Comparison of ENCODE assay signal across 11 cellular contexts in the genomic region with DNA sequence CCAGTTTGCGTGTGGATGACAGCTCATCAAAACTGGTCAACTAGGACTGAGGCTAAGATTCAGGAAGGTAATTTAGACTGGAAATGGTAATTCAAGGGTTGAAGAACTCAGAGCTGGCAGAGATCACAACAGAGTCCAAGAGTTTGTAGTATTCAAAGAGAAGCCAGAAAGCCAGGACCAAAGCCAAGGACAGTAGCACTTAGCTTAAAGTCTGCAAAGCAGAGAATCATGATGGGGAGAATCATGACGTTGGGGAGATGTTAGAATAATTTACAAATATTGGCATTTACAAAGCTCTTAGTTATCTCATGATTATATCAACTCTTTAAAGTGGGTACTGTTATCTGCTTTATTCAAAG. TPM values are rescaled to one million over a fixed set of nuclear protein-coding genes. Genes with fewer than 3 reads are reported as not detected.
DNase-seq lines count a peak whose midpoint lies in the region; ATAC-seq and TF ChIP-seq lines count a peak whose summit lies in the region.
"Had no signal": no experiment of that assay in that cellular context is flagged by ENCODE, and none has a peak within 500 bp of the region (broad histone marks: within the 10 kb centered on the region; RNA-seq: fewer than 3 reads in every experiment).

No MANE protein-coding gene starts in this region.

- H2AFZ ChIP-seq in hepatocyte: no peak overlapping the region

- no peaks in the 10 kb centered on the region for H3K36me3 ChIP-seq in hepatocyte (replicated peaks; ENCODE audit: insufficient read depth, low read depth)

- no peaks in the 10 kb centered on the region for H3K4me1 ChIP-seq in hepatocyte (ENCODE audit: insufficient read depth)

- no peaks in the 10 kb centered on the region for H3K27me3 ChIP-seq in hepatocyte

- no peaks in the 10 kb centered on the region for H3K9me3 ChIP-seq in hepatocyte (ENCODE audit: low read depth)

- no peaks in the 10 kb centered on the region for H3K9me2 ChIP-seq in hepatocyte (replicated peaks; ENCODE audit: insufficient read depth)

- peaks cover 71% of the 10 kb centered on the region for H3K79me2 ChIP-seq in hepatocyte

- H4K20me1 ChIP-seq in hepatocyte (ENCODE audit: insufficient read depth, poor library complexity, severe bottlenecking): peaks cover 64% of the 10 kb centered on the region

- DNase-seq in GM03348 (ENCODE audit: low spot score): peak; percentile 29
- no peak for DNase-seq in left lobe of liver (ENCODE audit: low spot score)
- DNase-seq in DMS114 treated with DMSO at 0.1 percent for 48 hours (lab: John Stamatoyannopoulos, UW; ENCODE audit: unreplicated experiment): no peak
- no peak for DNase-seq in SW480 (ENCODE audit: low spot score)
- DNase-seq in NCI-H1092 treated with DMSO at 0.1 percent for 48 hours (lab: John Stamatoyannopoulos, UW): no peak
- DNase-seq in hepatocyte (ENCODE audit: low spot score): no peak
- DNase-seq: DND-41, H7 had no signal

- no peak for TF ChIP-seq CTCF in hepatocyte (IDR thresholded peaks at IDR 0.05; ENCODE audit: poor library complexity)

- peak; percentile 33 for ATAC-seq in GM21723 (IDR thresholded peaks at IDR 0.05; ENCODE audit: unreplicated experiment)
- no peak for ATAC-seq in SK-N-SH treated with all-trans-retinoic acid at 6 μM for 48 hours
- ATAC-seq in left lobe of liver: peak; percentile 67
- ATAC-seq: K562 had no signal

- WGBS in hepatocyte (ENCODE audit: low lambda C conversion rate, missing lambda C conversion rate): 77% methylated on average over 2 of the region's 2 CpGs

- no peak overlapping the region for H3K4me3 ChIP-seq in hepatocyte
- H3K4me3 ChIP-seq: K562 had no signal

- H3K27ac ChIP-seq in hepatocyte: no peak overlapping the region

- no peak overlapping the region for H3K4me2 ChIP-seq in hepatocyte

TF ChIP-seq in SK-N-SH treated with all-trans-retinoic acid at 6 μM for 48 hours, 23 proteins besides CTCF, POLR2A, EP300 and RAD21:
- no peak for TF ChIP-seq RARB (CRISPR knock-in tag; IDR thresholded peaks at IDR 0.05)
- TF ChIP-seq, protein P1, sequence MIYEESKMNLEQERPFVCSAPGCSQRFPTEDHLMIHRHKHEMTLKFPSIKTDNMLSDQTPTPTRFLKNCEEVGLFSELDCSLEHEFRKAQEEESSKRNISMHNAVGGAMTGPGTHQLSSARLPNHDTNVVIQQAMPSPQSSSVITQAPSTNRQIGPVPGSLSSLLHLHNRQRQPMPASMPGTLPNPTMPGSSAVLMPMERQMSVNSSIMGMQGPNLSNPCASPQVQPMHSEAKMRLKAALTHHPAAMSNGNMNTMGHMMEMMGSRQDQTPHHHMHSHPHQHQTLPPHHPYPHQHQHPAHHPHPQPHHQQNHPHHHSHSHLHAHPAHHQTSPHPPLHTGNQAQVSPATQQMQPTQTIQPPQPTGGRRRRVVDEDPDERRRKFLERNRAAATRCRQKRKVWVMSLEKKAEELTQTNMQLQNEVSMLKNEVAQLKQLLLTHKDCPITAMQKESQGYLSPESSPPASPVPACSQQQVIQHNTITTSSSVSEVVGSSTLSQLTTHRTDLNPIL (CRISPR knock-in tag; IDR thresholded peaks at IDR 0.05; ENCODE audit: low read depth): no peak
- peak; percentile 87 for TF ChIP-seq ZFP30 (CRISPR knock-in tag; IDR thresholded peaks at IDR 0.05)
- TF ChIP-seq SNAI2 (CRISPR knock-in tag; IDR thresholded peaks at IDR 0.05): no peak
- TF ChIP-seq ESRRG (CRISPR knock-in tag; IDR thresholded peaks at IDR 0.05): no peak
- no peak for TF ChIP-seq ZFP3 (CRISPR knock-in tag; IDR thresholded peaks at IDR 0.05)
- TF ChIP-seq ISL1 (CRISPR knock-in tag; IDR thresholded peaks at IDR 0.05): peak; percentile 70; the same call in 1 of the 2 replicates
- TF ChIP-seq, protein P2, sequence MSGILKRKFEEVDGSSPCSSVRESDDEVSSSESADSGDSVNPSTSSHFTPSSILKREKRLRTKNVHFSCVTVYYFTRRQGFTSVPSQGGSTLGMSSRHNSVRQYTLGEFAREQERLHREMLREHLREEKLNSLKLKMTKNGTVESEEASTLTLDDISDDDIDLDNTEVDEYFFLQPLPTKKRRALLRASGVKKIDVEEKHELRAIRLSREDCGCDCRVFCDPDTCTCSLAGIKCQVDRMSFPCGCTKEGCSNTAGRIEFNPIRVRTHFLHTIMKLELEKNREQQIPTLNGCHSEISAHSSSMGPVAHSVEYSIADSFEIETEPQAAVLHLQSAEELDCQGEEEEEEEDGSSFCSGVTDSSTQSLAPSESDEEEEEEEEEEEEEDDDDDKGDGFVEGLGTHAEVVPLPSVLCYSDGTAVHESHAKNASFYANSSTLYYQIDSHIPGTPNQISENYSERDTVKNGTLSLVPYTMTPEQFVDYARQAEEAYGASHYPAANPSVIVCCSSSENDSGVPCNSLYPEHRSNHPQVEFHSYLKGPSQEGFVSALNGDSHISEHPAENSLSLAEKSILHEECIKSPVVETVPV (CRISPR knock-in tag; IDR thresholded peaks at IDR 0.05): no peak
- TF ChIP-seq ZNF565 (CRISPR knock-in tag; conservative IDR thresholded peaks at IDR 0.05; ENCODE audit: low read depth): no peak

RNA-seq across cellular contexts. Expression of a gene that starts 32.6 kb away (rescaled TPM):
- total RNA-seq in left lobe of liver (54.7 TPM), hepatocyte (99.8 and 102 TPM in 2 replicates)
- 42.4 and 55.9 TPM in 2 replicates for polyA plus RNA-seq in hepatocyte
